9 cellular contexts compared by ENCODE assay signal in genomic region chr6:7725412-7725811, GRCh38. TPM values are rescaled to one million over a fixed set of nuclear protein-coding genes. Genes with fewer than 3 reads are reported as not detected.
A peak's percentile ranks its signal among the peaks of the same experiment; 100 is the strongest.
DNase-seq lines count a peak whose midpoint lies in the region; ATAC-seq, FAIRE-seq and TF ChIP-seq lines count a peak whose summit lies in the region.
"Had no signal": no experiment of that assay in that cellular context is flagged by ENCODE, and none has a peak within 500 bp of the region (broad histone marks: within the 10 kb centered on the region; RNA-seq: fewer than 3 reads in every experiment).

No MANE protein-coding gene starts in this region.

- peak overlapping the region; percentile 97 for H3K4me2 ChIP-seq in GM12878 (ENCODE audit: control insufficient read depth, insufficient read depth)

- H3K9me3 ChIP-seq in GM12878 (replicated peaks; ENCODE audit: control insufficient read depth, insufficient read depth, low read length), result no peaks in the 10 kb centered on the region
- no peaks in the 10 kb centered on the region for H3K9me3 ChIP-seq in muscle layer of duodenum (ENCODE audit: control insufficient read depth in 1 of 2, low read length in 2 of 2)
- no peaks in the 10 kb centered on the region for H3K9me3 ChIP-seq in uterus
- no peaks in the 10 kb centered on the region for H3K9me3 ChIP-seq in WERI-Rb-1 (ENCODE audit: severe bottlenecking)

- TF ChIP-seq EP300 in GM12878 (IDR thresholded peaks at IDR 0.05; ENCODE audit: borderline replicate concordance in 1 of 2, control insufficient read depth in 1 of 2, low read depth in 2 of 2, low read length in 2 of 2), result no peak

- no peak overlapping the region for H3K27ac ChIP-seq in GM12878 (ENCODE audit: control insufficient read depth, insufficient read depth)
- H3K27ac ChIP-seq in muscle layer of duodenum (ENCODE audit: low read length), result no peak overlapping the region
- H3K27ac ChIP-seq in uterus, result no peak overlapping the region
- no peak overlapping the region for H3K27ac ChIP-seq in WERI-Rb-1

- WGBS in GM12878 (ENCODE audit: insufficient coverage, insufficient replicate concordance, low lambda C conversion rate, missing lambda C conversion rate), result 14% methylated on average over 10 of the region's 10 CpGs

- peak; percentile 27 for DNase-seq in left cardiac atrium
- no peak for DNase-seq in Right ventricle myocardium superior
- DNase-seq in GM12878 (ENCODE audit: low read depth, low spot score), result no peak
- DNase-seq in uterus, result no peak
- DNase-seq in WERI-Rb-1, result no peak
- no peak for DNase-seq in NCI-H2029 (lab: John Stamatoyannopoulos, UW)

- no peak overlapping the region for H3K9ac ChIP-seq in GM12878 (ENCODE audit: control insufficient read depth, insufficient read depth, low read length)

- SMC1A ChIA-PET in GM12878 (lab: Charles Lee; ENCODE audit: uncharacterized antibody, unreplicated experiment), result interaction anchor here (1.4 to 1.8 kb wide), 3 partner anchors 266 to 333 kb away, joined by 3 to 5 read pairs (median 4); no protein-coding TSS in a partner anchor

- no peaks in the 10 kb centered on the region for H3K79me2 ChIP-seq in GM12878 (ENCODE audit: control insufficient read depth, insufficient read depth, low read length)

- H3K4me3 ChIP-seq in GM12878, result peak overlapping the region; percentile 63
- H3K4me3 ChIP-seq in muscle layer of duodenum (ENCODE audit: low read depth in 1 of 2, low read length in 2 of 2), result peak overlapping the region; percentile 49 to 81
- peak overlapping the region; percentile 45 to 51 for H3K4me3 ChIP-seq in uterus
- H3K4me3 ChIP-seq in WERI-Rb-1 (ENCODE audit: low read depth, low read length), result no peak overlapping the region

- no peak for ATAC-seq in left cardiac atrium
- ATAC-seq in Right ventricle myocardium superior (ENCODE audit: poor library complexity), result no peak
- no peak for ATAC-seq in GM12878
- no peak for ATAC-seq in HG03095 (IDR thresholded peaks at IDR 0.05; ENCODE audit: unreplicated experiment)

- H3K36me3 ChIP-seq in GM12878 (ENCODE audit: control insufficient read depth in 2 of 2, insufficient read depth in 2 of 2, low read length in 1 of 2), result no peaks in the 10 kb centered on the region
- H3K36me3 ChIP-seq in muscle layer of duodenum (ENCODE audit: control insufficient read depth in 1 of 2, insufficient read depth in 2 of 2, low read length in 2 of 2), result no peaks in the 10 kb centered on the region
- no peaks in the 10 kb centered on the region for H3K36me3 ChIP-seq in uterus
- H3K36me3 ChIP-seq in WERI-Rb-1, result no peaks in the 10 kb centered on the region

- in situ Hi-C loops in GM12878 (cut with MboI), result no loop called here

- RAD21 ChIA-PET in GM12878 (lab: Charles Lee; ENCODE audit: unreplicated experiment), result interaction anchor here (0.8 kb wide), 1 partner anchor 333 kb away, joined by 3 read pairs; no protein-coding TSS in a partner anchor

- H3K4me1 ChIP-seq in GM12878 (ENCODE audit: control insufficient read depth, insufficient read depth, low read length) (peaks cover 3% of the 10 kb centered on the region; the same call in 1 of the 2 replicates), muscle layer of duodenum (ENCODE audit: control insufficient read depth in 1 of 2, insufficient read depth in 2 of 2, low read length in 2 of 2) (peaks cover 2 to 29% of the 10 kb centered on the region in 2 donors), uterus (peaks cover 0 to 10% of the 10 kb centered on the region in 2 donors)

- no TSS peak for BruUV-seq in GM12878 (replicated peaks; lab: Mats Ljungman, UMichigan)

- TF ChIP-seq CTCF in GM12878 (IDR thresholded peaks at IDR 0.05 in 2 of 3, conservative IDR thresholded peaks at IDR 0.05 in 1 of 3; ENCODE audit: control insufficient read depth in 2 of 3, extremely low read depth in 1 of 3, insufficient read depth in 1 of 3, low read depth in 3 of 3, low read length in 3 of 3) (no peak), uterus (IDR thresholded peaks at IDR 0.05) (no peak), WERI-Rb-1 (IDR thresholded peaks at IDR 0.05; ENCODE audit: low read depth, low read length) (no peak)

- H4K20me1 ChIP-seq in GM12878 (ENCODE audit: control insufficient read depth, insufficient read depth), result no peaks in the 10 kb centered on the region

- POLR2A ChIA-PET in GM12878 (lab: Charles Lee), result no interaction called here

- no peak overlapping the region for H2AFZ ChIP-seq in GM12878 (ENCODE audit: control insufficient read depth, low read depth, low read length)

- no peak for FAIRE-seq in GM12878 (lab: Jason Lieb, UNC)
- FAIRE-seq: GM19239 had no signal

- intact Hi-C loops in left cardiac atrium (cut with DNase I) (loop anchor here (10.0 kb wide), 2 partner anchors 179 to 189 kb away; partner anchors contain the start of gene TXNDC5 (in 1 of the 2)), Right ventricle myocardium superior (cut with DNase I) (loop anchor here (10.0 kb wide), 1 partner anchor 189 kb away; the partner anchor contains the start of gene TXNDC5), GM12878 (cut with micrococcal nuclease; ENCODE audit: unreplicated experiment) (no loop called here), uterus (cut with DNase I; ENCODE audit: low total_unique reads) (loop anchor here (5.0 to 10.0 kb wide), 2 partner anchors 182 to 269 kb away; no protein-coding TSS in a partner anchor)

- TF ChIP-seq POLR2A in GM12878 (IDR thresholded peaks at IDR 0.05; ENCODE audit: low read depth, low read length) (no peak), uterus (IDR thresholded peaks at IDR 0.05) (no peak)

- H3K27me3 ChIP-seq in GM12878 (replicated peaks in 1 of 2; ENCODE audit: control insufficient read depth in 2 of 2, insufficient read depth in 2 of 2, low read length in 1 of 2), result peaks cover 12 to 26% of the 10 kb centered on the region in 2 experiments
- H3K27me3 ChIP-seq in muscle layer of duodenum (ENCODE audit: low read depth, low read length), result peaks cover 37% of the 10 kb centered on the region
- peaks cover 0 to 15% of the 10 kb centered on the region in 2 donors for H3K27me3 ChIP-seq in uterus
- H3K27me3 ChIP-seq in WERI-Rb-1 (ENCODE audit: insufficient read depth, low read depth, severe bottlenecking), result peaks cover 81% of the 10 kb centered on the region

- no peak for TF ChIP-seq RAD21 in GM12878 (IDR thresholded peaks at IDR 0.05; ENCODE audit: insufficient read depth, low read depth, low read length)

- CTCF ChIA-PET in GM12878 (lab: Yijun Ruan, JAX), result interaction anchor here (0.7 to 5.5 kb wide), 3 partner anchors 333 to 494 kb away, joined by 3 to 81 read pairs (median 3); no protein-coding TSS in a partner anchor

TF ChIP-seq in GM12878, 131 proteins besides CTCF, POLR2A, EP300 and RAD21 (continues in another document):
- TF ChIP-seq RCOR1 (conservative IDR thresholded peaks at IDR 0.05; ENCODE audit: low read depth, low read length) (no peak), JUND (IDR thresholded peaks at IDR 0.05; ENCODE audit: low read depth, low read length) (no peak), RAD51 (IDR thresholded peaks at IDR 0.05) (no peak), FOXK2 (IDR thresholded peaks at IDR 0.05) (no peak), BCL11A (IDR thresholded peaks at IDR 0.05; ENCODE audit: low read depth, low read length) (no peak), EZH2 (IDR thresholded peaks at IDR 0.05; ENCODE audit: borderline replicate concordance, control insufficient read depth, low read depth, low read length) (no peak), IRF5 (IDR thresholded peaks at IDR 0.05; ENCODE audit: borderline replicate concordance) (no peak), LARP7 (IDR thresholded peaks at IDR 0.05) (no peak), NFYA (IDR thresholded peaks at IDR 0.05; ENCODE audit: borderline replicate concordance, low read depth, low read length) (no peak), RBBP5 (conservative IDR thresholded peaks at IDR 0.05) (no peak), FOS (IDR thresholded peaks at IDR 0.05; ENCODE audit: borderline replicate concordance, extremely low read depth, insufficient read length) (no peak)

RNA-seq across cellular contexts. Expression of gene BMP6, which starts 0.5 kb away (rescaled TPM):
- 10 to 100 TPM in 1 of 2 donors, 1 to 10 TPM in 1; 2.1 to 13.4 TPM for total RNA-seq in left cardiac atrium
- 2.6 TPM for total RNA-seq in Right ventricle myocardium superior
- total RNA-seq in GM12878 (2013; cell fraction: nucleolus; rRNA removed), result not detected in 2 replicates
- 0.05 TPM in 1 of 2 replicates, not detected in the other for total RNA-seq in GM12878 (2014; rRNA removed)
- total RNA-seq in GM12878 (2014; rRNA removed; fragmentation: Illumina TruSeq; extraction: Trizol), result 0.09 TPM in 1 of 2 replicates, not detected in the other
- 0.15 TPM in 1 of 2 replicates, not detected in the other for total RNA-seq in GM12878 (2021)
- 0.30 TPM for polyA plus RNA-seq in GM12878 (2011; ENCODE audit: low read depth)
- not detected in 2 replicates for polyA plus RNA-seq in GM12878 (2011; rRNA removed)
- 0.01 TPM in 1 of 2 replicates, not detected in the other for polyA plus RNA-seq in GM12878 (2011; cell fraction: cytosol; rRNA removed)
- not detected in 2 replicates for polyA plus RNA-seq in GM12878 (2011; cell fraction: nucleus; rRNA removed)
- polyA plus RNA-seq in GM12878 (2012), result 0.14 and 0.17 TPM in 2 replicates
- polyA plus RNA-seq in GM12878 (2014; fragmentation: Illumina TruSeq; extraction: Trizol), result not detected in 2 replicates
- polyA plus RNA-seq in GM12878 (2014; fragmentation: Nextera tagmentation; extraction: Ambion mirVana), result under 1 TPM; 0.02 to 0.11 TPM
- 0.04 TPM in 1 of 2 replicates, not detected in the other for polyA plus RNA-seq in GM12878 (2014; rRNA removed)
- polyA plus RNA-seq in GM12878 (2016; fragmentation: Nextera tagmentation; extraction: Ambion mirVana), result under 1 TPM in 1 of 2 experiments, not detected in 1; 0.05 TPM
- not detected in 2 replicates for polyA minus RNA-seq in GM12878 (2011; rRNA and poly(A)+ RNA removed)
- polyA minus RNA-seq in GM12878 (2011; cell fraction: cytosol; rRNA and poly(A)+ RNA removed), result 0.40 and 1.0 TPM in 2 replicates
- polyA minus RNA-seq in GM12878 (2011; cell fraction: nucleus; rRNA and poly(A)+ RNA removed), result not detected in 2 replicates
- total RNA-seq in uterus, result 1 to 10 TPM; 2.2 to 8.5 (median 4.4) TPM
